ENCODE assay signal across 33 cellular contexts in genomic region chr7:80529362-80529761, GRCh38. TPM values are rescaled to one million over a fixed set of nuclear protein-coding genes. Genes with fewer than 3 reads are reported as not detected.
"Had no signal": no experiment of that assay in that cellular context is flagged by ENCODE, and none has a peak within 500 bp of the region (broad histone marks: within the 10 kb centered on the region; RNA-seq: fewer than 3 reads in every experiment).

No MANE protein-coding gene starts in this region.

- H3K4me1 Mint-ChIP-seq: activated CD4-positive, alpha-beta T cell treated with anti-CD3 and anti-CD28 coated beads for 36 hours; central memory CD8-positive, alpha-beta T cell; natural killer cell; stimulated activated naive B cell treated with anti-CD40 and anti-IgM and Interleukin-4, amounts not matched to agents 10 μg/mL and 1 μg/mL and 100 μg/mL, for 72 hours had no signal

- H3K9me3 ChIP-seq: colonic mucosa, right atrium auricular region, tibial artery had no signal

- H3K27ac Mint-ChIP-seq: activated CD4-positive, alpha-beta T cell treated with anti-CD3 and anti-CD28 coated beads for 36 hours; activated naive CD8-positive, alpha-beta T cell; activated T-cell treated with anti-CD3 and anti-CD28 coated beads, Interleukin-2, amount 50 U/mL, for 72 hours; natural killer cell; neural progenitor cell; stimulated activated naive B cell treated with anti-CD40 and anti-IgM and Interleukin-4, amounts not matched to agents 10 μg/mL and 1 μg/mL and 100 μg/mL, for 72 hours had no signal

- H3K4me2 ChIP-seq: neural progenitor cell had no signal

- H3K27ac ChIP-seq: colonic mucosa, epithelial cell of prostate, neural progenitor cell, right atrium auricular region, stomach, tibial artery had no signal

- H3K9ac ChIP-seq: neural progenitor cell had no signal

- ATAC-seq: activated CD4-positive, alpha-beta T cell treated with anti-CD3 and anti-CD28 coated beads for 36 hours; activated T-cell treated with anti-CD3 and anti-CD28 coated beads, Interleukin-2, amount 50 U/mL, for 72 hours; left lobe of liver; natural killer cell; stimulated activated naive B cell treated with anti-CD40 and anti-IgM and Interleukin-4, amounts not matched to agents 10 μg/mL and 1 μg/mL and 100 μg/mL, for 72 hours had no signal

- H3K4me1 ChIP-seq: colonic mucosa, neural progenitor cell, tibial artery had no signal

- H3K4me3 Mint-ChIP-seq: activated CD4-positive, alpha-beta T cell treated with anti-CD3 and anti-CD28 coated beads for 36 hours; activated naive CD8-positive, alpha-beta T cell; activated T-cell treated with anti-CD3 and anti-CD28 coated beads, Interleukin-2, amount 50 U/mL, for 72 hours; central memory CD8-positive, alpha-beta T cell; natural killer cell; neural progenitor cell; stimulated activated naive B cell treated with anti-CD40 and anti-IgM and Interleukin-4, amounts not matched to agents 10 μg/mL and 1 μg/mL and 100 μg/mL, for 72 hours had no signal

- H3K4me3 ChIP-seq: colonic mucosa, heart left ventricle, lung, neural progenitor cell, right atrium auricular region, stomach, tibial artery had no signal

- DNase-seq: activated CD4-positive, alpha-beta T cell treated with anti-CD3 and anti-CD28 coated beads for 36 hours; activated CD4-positive, alpha-beta T cell treated with anti-CD3 and anti-CD28 coated beads, Interleukin-2, amount 50 U/mL, for 4 hours; activated CD4-positive, CD25-positive, alpha-beta regulatory T cell; activated naive CD4-positive, alpha-beta T cell treated with Interleukin-2 at 50 U/mL for 16 hours; activated T-cell treated with anti-CD3 and anti-CD28 coated beads for 4 hours; activated T-cell treated with anti-CD3 and anti-CD28 coated beads, Interleukin-2, amount 50 U/mL, for 72 hours; aorta; colonic mucosa; effector CD8-positive, alpha-beta T cell; mesendoderm; natural killer cell; occipital lobe; stimulated activated CD4-positive, alpha-beta T cell treated with anti-CD3 and anti-CD28 coated beads, Interleukin-15, amount 100 ng/mL, for 24 hours; stimulated activated CD4-positive, alpha-beta T cell treated with anti-CD3 and anti-CD28 coated beads, Interleukin-2, amount 100 ng/mL, for 24 hours; stimulated activated naive B cell treated with anti-CD40 and anti-IgM and Interleukin-4, amounts not matched to agents 10 μg/mL and 1 μg/mL and 100 μg/mL, for 72 hours; stomach; tibial artery had no signal

- H2AFZ ChIP-seq: neural progenitor cell had no signal

- H3K27me3 ChIP-seq: colonic mucosa, heart left ventricle, neural progenitor cell, right atrium auricular region, stomach, tibial artery had no signal

- H3K27me3 Mint-ChIP-seq: activated CD4-positive, alpha-beta T cell treated with anti-CD3 and anti-CD28 coated beads for 36 hours; activated naive CD8-positive, alpha-beta T cell; central memory CD8-positive, alpha-beta T cell; stimulated activated naive B cell treated with anti-CD40 and anti-IgM and Interleukin-4, amounts not matched to agents 10 μg/mL and 1 μg/mL and 100 μg/mL, for 72 hours had no signal

- H3K36me3 Mint-ChIP-seq: activated naive CD8-positive, alpha-beta T cell; neural progenitor cell; stimulated activated naive B cell treated with anti-CD40 and anti-IgM and Interleukin-4, amounts not matched to agents 10 μg/mL and 1 μg/mL and 100 μg/mL, for 72 hours had no signal

- H3K36me3 ChIP-seq: colonic mucosa, heart left ventricle, neural progenitor cell, right atrium auricular region, stomach, tibial artery had no signal

RNA-seq across cellular contexts. Expression of gene GNAT3, which starts 17.5 kb away (rescaled TPM):
- total RNA-seq: activated CD4-positive, alpha-beta T cell treated with anti-CD3 and anti-CD28 coated beads for 36 hours; activated T-cell treated with anti-CD3 and anti-CD28 coated beads, Interleukin-2, amount 50 U/mL, for 72 hours; aorta; bronchial epithelial cell; colonic mucosa; dermis microvascular lymphatic vessel endothelial cell; fibroblast of villous mesenchyme; heart left ventricle; kidney epithelial cell; left lobe of liver; lung; mononuclear cell; natural killer cell; occipital lobe; pulmonary artery endothelial cell; right atrium auricular region; stomach; T-helper 1 cell treated with Interleukin-12 subunit alpha and Interleukin-12 subunit beta and Interleukin-4 antibody, amounts not matched to agents 30 ng/mL and 1 ng/mL, for 36 hours; ureter had no signal
- polyA plus RNA-seq: heart left ventricle, lung, stomach had no signal
